Comparison of ENCODE assay signal across 9 cellular contexts in the genomic region with DNA sequence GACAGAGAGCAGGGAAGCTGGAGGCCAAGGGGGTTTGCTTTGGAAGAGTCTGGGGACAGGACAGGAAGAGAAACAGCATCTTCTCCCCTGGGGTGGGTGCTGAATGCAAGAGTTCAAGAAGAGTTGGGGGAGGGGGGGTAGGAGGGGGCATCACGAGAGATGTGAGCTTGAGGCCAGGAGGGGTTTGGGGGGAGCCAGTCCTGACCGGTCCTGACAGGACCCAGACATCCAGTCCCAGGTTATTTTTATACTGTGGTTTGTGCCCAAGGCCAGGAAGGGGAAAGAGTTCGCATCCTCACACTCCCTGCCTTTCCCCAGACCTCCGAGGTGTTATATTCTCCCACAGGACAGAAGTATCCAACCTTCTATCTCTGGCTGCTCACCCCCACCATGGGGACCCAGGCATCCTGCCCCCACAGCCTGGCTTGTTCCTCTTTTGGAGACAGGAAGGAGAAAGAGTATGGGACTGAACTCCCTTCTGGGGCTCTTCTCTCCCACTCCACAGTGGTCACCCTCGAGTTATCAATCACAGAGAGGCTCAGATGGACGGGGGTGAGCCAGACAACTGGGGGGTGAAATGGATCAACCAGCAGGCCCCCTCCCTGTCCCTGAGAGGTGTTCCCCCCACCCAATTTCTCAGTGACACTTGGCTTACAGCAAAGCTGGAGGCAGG. TPM values are rescaled to one million over a fixed set of nuclear protein-coding genes. Genes with fewer than 3 reads are reported as not detected.
DNase-seq lines count a peak whose midpoint lies in the region; ATAC-seq and TF ChIP-seq lines count a peak whose summit lies in the region.
"Had no signal": no experiment of that assay in that cellular context is flagged by ENCODE, and none has a peak within 500 bp of the region (broad histone marks: within the 10 kb centered on the region; RNA-seq: fewer than 3 reads in every experiment).

No MANE protein-coding gene starts in this region.

- H3K9ac ChIP-seq in ES-I3 (ENCODE audit: low read depth, low read length) (peak overlapping the region; percentile 20; the same call in 1 of the 2 replicates), rectal smooth muscle tissue (ENCODE audit: low read length) (no peak overlapping the region)

- TF ChIP-seq CTCF in Peyer's patch (IDR thresholded peaks at IDR 0.05) (no peak), epithelial cell of proximal tubule (conservative IDR thresholded peaks at IDR 0.05; ENCODE audit: low read depth, low read length) (no peak)

- no peaks in the 10 kb centered on the region for H3K27me3 ChIP-seq in Peyer's patch
- H3K27me3 ChIP-seq in rectal smooth muscle tissue (ENCODE audit: control insufficient read depth, insufficient read depth, low read length): no peaks in the 10 kb centered on the region

- H3K27ac ChIP-seq in Peyer's patch: peak overlapping the region; percentile 9 to 98 (median 27)
- peak overlapping the region; percentile 53 for H3K27ac ChIP-seq in rectal smooth muscle tissue (ENCODE audit: low read depth, low read length)

- TF ChIP-seq POLR2A in Peyer's patch (IDR thresholded peaks at IDR 0.05): no peak

- H3K9me3 ChIP-seq in ES-I3 (ENCODE audit: control insufficient read depth, insufficient read depth, low read length) (no peaks in the 10 kb centered on the region), Peyer's patch (no peaks in the 10 kb centered on the region)

- H3K4me3 ChIP-seq in Peyer's patch: peak overlapping the region in 3 of 4 donors; percentile 84 to 98 (median 86)
- peak overlapping the region; percentile 85 for H3K4me3 ChIP-seq in epithelial cell of proximal tubule (ENCODE audit: low read depth, low read length)
- peak overlapping the region; percentile 97 for H3K4me3 ChIP-seq in rectal smooth muscle tissue (ENCODE audit: low read length)

- H3K36me3 ChIP-seq in ES-I3 (ENCODE audit: insufficient read depth, low read length) (no peaks in the 10 kb centered on the region), Peyer's patch (peaks cover 0 to 25% (median 0%) of the 10 kb centered on the region in 3 donors), rectal smooth muscle tissue (ENCODE audit: control insufficient read depth, insufficient read depth, low read length) (peaks cover 3% of the 10 kb centered on the region)

- no peak for ATAC-seq in left lobe of liver
- no peak for ATAC-seq in HG03342 (IDR thresholded peaks at IDR 0.05; ENCODE audit: unreplicated experiment)

- H3K4me1 ChIP-seq in ES-I3 (ENCODE audit: insufficient read depth, low read length): peaks cover 8% of the 10 kb centered on the region; the same call in 1 of the 2 replicates
- peaks cover 0 to 44% (median 23%) of the 10 kb centered on the region in 4 donors for H3K4me1 ChIP-seq in Peyer's patch
- peaks cover 14% of the 10 kb centered on the region for H3K4me1 ChIP-seq in rectal smooth muscle tissue (ENCODE audit: control insufficient read depth, insufficient read depth, low read length)

- no peak for DNase-seq in Peyer's patch
- DNase-seq in epithelial cell of proximal tubule (ENCODE audit: low read depth): no peak
- no peak for DNase-seq in left lobe of liver (ENCODE audit: low spot score)
- DNase-seq in GOT3 (lab: John Stamatoyannopoulos, UW): no peak
- no peak for DNase-seq in NCI-H510A treated with DMSO at 0.1 percent for 48 hours (lab: John Stamatoyannopoulos, UW)
- DNase-seq: NCI-H1436 treated with DMSO at 0.1 percent for 48 hours had no signal

RNA-seq across cellular contexts. Expression of gene TSC22D4, which starts 2.8 kb away (rescaled TPM):
- total RNA-seq in Peyer's patch (10 to 100 TPM; 28.9 to 51.2 (median 40.6) TPM), epithelial cell of proximal tubule (36.6 and 45.4 TPM in 2 replicates), left lobe of liver (16.9 TPM)

RNA-seq across cellular contexts. Expression of gene NYAP1, which starts 7.5 kb away (rescaled TPM):
- 1 to 10 TPM in 1 of 4 donors, under 1 TPM in 2, not detected in 1; 0.38 to 2.5 (median 0.40) TPM for total RNA-seq in Peyer's patch
- 0.72 and 1.2 TPM in 2 replicates for total RNA-seq in epithelial cell of proximal tubule
- 0.38 TPM for total RNA-seq in left lobe of liver

RNA-seq across cellular contexts. Expression of gene SPACDR, which starts 12.2 kb away (rescaled TPM):
- total RNA-seq in Peyer's patch: not detected
- total RNA-seq in epithelial cell of proximal tubule: 0.65 TPM in 1 of 2 replicates, not detected in the other
- not detected for total RNA-seq in left lobe of liver

RNA-seq across cellular contexts. Expression of gene PPP1R35, which starts 39.9 kb away (rescaled TPM):
- total RNA-seq in Peyer's patch: 10 to 100 TPM; 44.8 to 67.7 (median 49.0) TPM
- total RNA-seq in epithelial cell of proximal tubule: 78.6 and 127 TPM in 2 replicates
- total RNA-seq in left lobe of liver: 13.8 TPM

RNA-seq across cellular contexts. Expression of gene MEPCE, which starts 46.6 kb away (rescaled TPM):
- total RNA-seq in Peyer's patch (10 to 100 TPM; 17.3 to 46.3 (median 32.2) TPM), epithelial cell of proximal tubule (26.5 and 34.1 TPM in 2 replicates), left lobe of liver (23.1 TPM)
